Comparison of ENCODE assay signal across 16 cellular contexts in genomic region chrX:123736333-123736921, GRCh38. TPM values are rescaled to one million over a fixed set of nuclear protein-coding genes. Genes with fewer than 3 reads are reported as not detected.
A peak's percentile ranks its signal among the peaks of the same experiment; 100 is the strongest.
DNase-seq lines count a peak whose midpoint lies in the region; FAIRE-seq and TF ChIP-seq lines count a peak whose summit lies in the region.
"Had no signal": no experiment of that assay in that cellular context is flagged by ENCODE, and none has a peak within 500 bp of the region (broad histone marks: within the 10 kb centered on the region; RNA-seq: fewer than 3 reads in every experiment).

No MANE protein-coding gene starts in this region.

- no peaks in the 10 kb centered on the region for H3K9me2 ChIP-seq in GM23248 (ENCODE audit: insufficient read depth)

- H3K27ac ChIP-seq in GM23248 (peak overlapping the region; percentile 42), WERI-Rb-1 (no peak overlapping the region)
- H3K27ac ChIP-seq: C4-2B, prostate gland had no signal

- H2AFZ ChIP-seq in GM23248: no peak overlapping the region

- peaks cover 11% of the 10 kb centered on the region for H3K4me1 ChIP-seq in GM23248 (ENCODE audit: insufficient read depth)
- H3K4me1 ChIP-seq: prostate gland had no signal

- in situ Hi-C loops in GM23248 (cut with MboI): no loop called here

- 0 to 5% methylated on average over 2 of the region's 2 CpGs for WGBS in GM23248 (ENCODE audit: low coverage in 1 of 2, low lambda C conversion rate in 2 of 2, missing lambda C conversion rate in 2 of 2), 2 experiments

- 0 out of 2 replicates have a peak, but pooled peaks cover 1% of the 10 kb centered on the region for H3F3A ChIP-seq in GM23248 (ENCODE audit: insufficient read depth)

- no peaks in the 10 kb centered on the region for H3K9me3 ChIP-seq in GM23248 (ENCODE audit: low read depth)
- H3K9me3 ChIP-seq in WERI-Rb-1 (ENCODE audit: severe bottlenecking): peaks cover 8% of the 10 kb centered on the region
- H3K9me3 ChIP-seq: prostate gland had no signal

- no peak for TF ChIP-seq CTCF in WERI-Rb-1 (IDR thresholded peaks at IDR 0.05; ENCODE audit: low read depth, low read length)

- no peaks in the 10 kb centered on the region for H4K20me1 ChIP-seq in GM23248 (ENCODE audit: insufficient read depth)

- FAIRE-seq in urothelium cell line (lab: Jason Lieb, UNC): no peak

- H3K36me3 ChIP-seq in GM23248 (ENCODE audit: low read depth): no peaks in the 10 kb centered on the region
- 0 out of 2 replicates have a peak, but pooled peaks cover 3% of the 10 kb centered on the region for H3K36me3 ChIP-seq in WERI-Rb-1
- H3K36me3 ChIP-seq: prostate gland had no signal

- peaks cover 14% of the 10 kb centered on the region for H3K79me2 ChIP-seq in GM23248 (ENCODE audit: insufficient read depth)

- H3K9ac ChIP-seq in GM23248: no peak overlapping the region

- H3K4me3 ChIP-seq in GM23248 (no peak overlapping the region), WERI-Rb-1 (ENCODE audit: low read depth, low read length) (no peak overlapping the region)
- H3K4me3 ChIP-seq: prostate gland had no signal

- DNase-seq in AG08395 (ENCODE audit: low spot score) (peak; percentile 28), GM23248 (peak; percentile 67), WERI-Rb-1 (peak; percentile 12), kidney glomerular epithelial cell (lab: John Stamatoyannopoulos, UW) (peak; percentile 6), T-helper 1 cell (no peak), activated T-cell treated with anti-CD3 and anti-CD28 coated beads for 4 hours (no peak), AG20443 (ENCODE audit: low spot score) (no peak), urothelium cell line (ENCODE audit: low spot score) (no peak)
- DNase-seq: activated CD4-positive, alpha-beta T cell treated with anti-CD3 and anti-CD28 coated beads, Interleukin-2, amount 50 U/mL, for 4 hours; activated naive CD4-positive, alpha-beta T cell treated with anti-CD3 and anti-CD28 coated beads, Interleukin-2, amount 10 ng/mL, durations not matched to agents 7 days and 5 days; hippocampal formation; Kasumi-1; PC-3; T-helper 2 cell had no signal

- no peak overlapping the region for H3K4me2 ChIP-seq in GM23248 (ENCODE audit: unreplicated experiment)

- H3K27me3 ChIP-seq in GM23248 (replicated peaks; ENCODE audit: insufficient read depth): no peaks in the 10 kb centered on the region
- H3K27me3 ChIP-seq in WERI-Rb-1 (ENCODE audit: insufficient read depth, low read depth, severe bottlenecking): peaks cover 2% of the 10 kb centered on the region

RNA-seq across cellular contexts. Expression of gene THOC2, which starts 3.6 kb away (rescaled TPM):
- total RNA-seq in GM23248 (2014; rRNA removed; shearing (Covaris generic)): 35.8 and 47.8 TPM in 2 replicates
- polyA plus RNA-seq in GM23248 (2016; fragmentation: Nextera tagmentation; extraction: Ambion mirVana): 47.4 and 53.4 TPM in 2 replicates

Comparison
In these comparisons a context has a peak if more than half of its experiments do, and no peak if none do; other contexts are left out.
1. DNase-seq: peak in AG08395 (single experiment), GM23248 (single experiment), WERI-Rb-1 (single experiment) and kidney glomerular epithelial cell (single experiment); none in T-helper 1 cell (0 of 5), activated T-cell treated with anti-CD3 and anti-CD28 coated beads for 4 hours (single experiment), AG20443 (single experiment) and urothelium cell line (single experiment).